2 cellular contexts compared by ENCODE assay signal in genomic region chr10:131888186-131888604, GRCh38.
A peak's percentile ranks its signal among the peaks of the same experiment; 100 is the strongest.
TF ChIP-seq lines count a peak whose summit lies in the region.

No MANE protein-coding gene starts in this region.

TF ChIP-seq in HCT116, 20 proteins besides CTCF, POLR2A, EP300 and RAD21 (continued from another document):
- TF ChIP-seq REST (IDR thresholded peaks at IDR 0.05; ENCODE audit: low read depth) (no peak), ELF1 (IDR thresholded peaks at IDR 0.05; ENCODE audit: borderline replicate concordance, low read depth) (no peak), EZH2 (IDR thresholded peaks at IDR 0.05) (no peak), EGR1 (IDR thresholded peaks at IDR 0.05; ENCODE audit: low read depth) (0 out of 2 replicates have a peak, but pooled peaks have one; percentile 34), ZBTB33 (IDR thresholded peaks at IDR 0.05; ENCODE audit: extremely low read depth, insufficient replicate concordance, low read length) (no peak), JUND (IDR thresholded peaks at IDR 0.05) (peak; percentile 89), SIN3A (IDR thresholded peaks at IDR 0.05; ENCODE audit: low read depth) (peak; percentile 43; the same call in 1 of the 2 replicates), POLR2AphosphoS5 (IDR thresholded peaks at IDR 0.05; ENCODE audit: low read depth, low read length) (no peak), ZNF274 (IDR thresholded peaks at IDR 0.05; ENCODE audit: low read depth, low read length) (no peak), MAX (IDR thresholded peaks at IDR 0.05) (peak; percentile 38; the same call in 1 of the 2 replicates), SP1 (IDR thresholded peaks at IDR 0.05; ENCODE audit: low read depth) (peak; percentile 81), FOSL1 (IDR thresholded peaks at IDR 0.05; ENCODE audit: low read depth) (peak; percentile 91)
TF ChIP-seq in HCT116: peak in this region for 8.

TF ChIP-seq in SK-N-SH treated with all-trans-retinoic acid at 6 μM for 48 hours, 23 proteins besides CTCF, POLR2A, EP300 and RAD21 (continued from another document):
- TF ChIP-seq CSRNP3 (CRISPR knock-in tag; IDR thresholded peaks at IDR 0.05) (no peak), ESRRG (CRISPR knock-in tag; IDR thresholded peaks at IDR 0.05) (no peak), ZFP30 (CRISPR knock-in tag; IDR thresholded peaks at IDR 0.05) (no peak), POU6F1 (CRISPR knock-in tag; IDR thresholded peaks at IDR 0.05; ENCODE audit: borderline replicate concordance, low read depth) (no peak), PATZ1 (CRISPR knock-in tag; IDR thresholded peaks at IDR 0.05; ENCODE audit: borderline replicate concordance) (no peak), OSR1 (CRISPR knock-in tag; IDR thresholded peaks at IDR 0.05) (no peak), PPARA (CRISPR knock-in tag; IDR thresholded peaks at IDR 0.05; ENCODE audit: borderline replicate concordance) (no peak), SNAI2 (CRISPR knock-in tag; IDR thresholded peaks at IDR 0.05) (no peak)
